ENCODE assay signal across 8 cellular contexts in genomic region chr16:88810868-88811599, GRCh38. TPM values are rescaled to one million over a fixed set of nuclear protein-coding genes. Genes with fewer than 3 reads are reported as not detected.
DNase-seq lines count a peak whose midpoint lies in the region; ATAC-seq and TF ChIP-seq lines count a peak whose summit lies in the region.

No MANE protein-coding gene starts in this region.

- H3K4me1 Mint-ChIP-seq in chondrocyte (ENCODE audit: low read depth) = peaks cover 17% of the 10 kb centered on the region

- DNase-seq in activated T-cell treated with anti-CD3 and anti-CD28 coated beads for 1 hour (ENCODE audit: low read depth) = peak; percentile 54
- DNase-seq in activated T-cell treated with anti-CD3 and anti-CD28 coated beads, Interleukin-2, amount 50 U/mL, for 1 hour = no peak
- peak; percentile 52 for DNase-seq in NCI-H1105 (lab: John Stamatoyannopoulos, UW)
- DNase-seq in chondrocyte (ENCODE audit: low spot score) = peak; percentile 93
- peak; percentile 69 to 72 for DNase-seq in stimulated activated CD4-positive, alpha-beta T cell treated with anti-CD3 and anti-CD28 coated beads, Interleukin-2, amount 100 ng/mL, for 24 hours

- H3K4me3 Mint-ChIP-seq in chondrocyte (ENCODE audit: unreplicated experiment) = peak overlapping the region; percentile 85

- TF ChIP-seq CTCF in WI38 (IDR thresholded peaks at IDR 0.05; ENCODE audit: low read depth, low read length) (no peak), chondrocyte (IDR thresholded peaks at IDR 0.05) (no peak)

- H3K27ac Mint-ChIP-seq in chondrocyte (ENCODE audit: unreplicated experiment) = peak overlapping the region; percentile 88

- no peaks in the 10 kb centered on the region for H3K27me3 ChIP-seq in layer of hippocampus (ENCODE audit: control insufficient read depth, insufficient read depth, low read length)

- H3K4me3 ChIP-seq in WI38 (ENCODE audit: low read depth, low read length) = peak overlapping the region; percentile 65

- no peaks in the 10 kb centered on the region for H3K36me3 Mint-ChIP-seq in chondrocyte (ENCODE audit: low read depth)

- no peaks in the 10 kb centered on the region for H3K9me3 Mint-ChIP-seq in chondrocyte (ENCODE audit: low read depth)

- no peaks in the 10 kb centered on the region for H3K27me3 Mint-ChIP-seq in chondrocyte (ENCODE audit: low read depth)

- peak overlapping the region; percentile 86 for H3K27ac ChIP-seq in layer of hippocampus (ENCODE audit: low read depth, low read length)

- peak; percentile 37 for ATAC-seq in HG02763 (IDR thresholded peaks at IDR 0.05; ENCODE audit: unreplicated experiment)

RNA-seq across cellular contexts. Expression of gene APRT, which starts 0.7 kb away (rescaled TPM):
- total RNA-seq in chondrocyte = 68.8 to 90.2 TPM (median 70.7 TPM) in 3 replicates

RNA-seq across cellular contexts. Expression of gene CDT1, which starts 7.4 kb away (rescaled TPM):
- 2.9 to 11.7 TPM (median 3.7 TPM) in 3 replicates for total RNA-seq in chondrocyte

RNA-seq across cellular contexts. Expression of gene PIEZO1, which starts 26.0 kb away (rescaled TPM):
- 134 to 209 TPM (median 208 TPM) in 3 replicates for total RNA-seq in chondrocyte

RNA-seq across cellular contexts. Expression of gene GALNS, which starts 45.7 kb away (rescaled TPM):
- 34.1 to 36.6 TPM (median 34.6 TPM) in 3 replicates for total RNA-seq in chondrocyte

RNA-seq across cellular contexts. Expression of gene TRAPPC2L, which starts 45.9 kb away (rescaled TPM):
- total RNA-seq in chondrocyte = 42.7 to 55.8 TPM (median 52.5 TPM) in 3 replicates
